In genomic region chr9:119802115-119802514, GRCh38 we compare ENCODE assay signal across 17 cellular contexts.
DNase-seq lines count a peak whose midpoint lies in the region; ATAC-seq and TF ChIP-seq lines count a peak whose summit lies in the region.
"Had no signal": no experiment of that assay in that cellular context is flagged by ENCODE, and none has a peak within 500 bp of the region (broad histone marks: within the 10 kb centered on the region; RNA-seq: fewer than 3 reads in every experiment).

No MANE protein-coding gene starts in this region.

- peak; percentile 40 to 62 for ATAC-seq in gastrocnemius medialis
- no peak for ATAC-seq in HG02938 (IDR thresholded peaks at IDR 0.05; ENCODE audit: unreplicated experiment)
- ATAC-seq: K562 had no signal

- peaks cover 23 to 28% of the 10 kb centered on the region in 2 donors for H3K4me1 ChIP-seq in gastrocnemius medialis
- H3K4me1 ChIP-seq: HAP-1 had no signal

- H3K9me3 Mint-ChIP-seq in activated T-cell treated with anti-CD3 and anti-CD28 coated beads, Interleukin-2, amount 50 U/mL, for 24 hours, result no peaks in the 10 kb centered on the region

- H3K36me3 ChIP-seq in gastrocnemius medialis, result no peaks in the 10 kb centered on the region
- H3K36me3 ChIP-seq: esophagus squamous epithelium, HAP-1, left lung, WERI-Rb-1 had no signal

- no peak overlapping the region for H3K4me3 Mint-ChIP-seq in activated T-cell treated with anti-CD3 and anti-CD28 coated beads, Interleukin-2, amount 50 U/mL, for 24 hours

- in situ Hi-C loops in G401 (cut with HindIII; ENCODE audit: low sequenced_read_pairs), result no loop called here
- in situ Hi-C loops in gastrocnemius medialis (cut with MboI; ENCODE audit: low sequenced_read_pairs in 4 of 4), result loop anchor here in 2 of 4 donors (25.0 kb wide), 1 partner anchor 685 kb away; no protein-coding TSS in a partner anchor

- peak overlapping the region in 1 of 4 donors; percentile 11 for H3K4me3 ChIP-seq in gastrocnemius medialis
- H3K4me3 ChIP-seq: esophagus squamous epithelium, HAP-1, K562, left lung, testis had no signal

- no peaks in the 10 kb centered on the region for H3K9me3 ChIP-seq in gastrocnemius medialis
- H3K9me3 ChIP-seq: esophagus squamous epithelium, HAP-1, left lung, testis had no signal

- H3K36me3 Mint-ChIP-seq in activated T-cell treated with anti-CD3 and anti-CD28 coated beads, Interleukin-2, amount 50 U/mL, for 24 hours (ENCODE audit: low read depth), result no peaks in the 10 kb centered on the region

- intact Hi-C loops in gastrocnemius medialis (cut with DNase I; ENCODE audit: low total_unique reads), result loop anchor here (5.0 to 10.0 kb wide), 3 partner anchors 465 to 783 kb away; partner anchors contain the start of gene CDK5RAP2

- peak overlapping the region; percentile 92 for H3K27ac ChIP-seq in VCaP
- peak overlapping the region; percentile 76 to 90 (median 86) for H3K27ac ChIP-seq in gastrocnemius medialis
- H3K27ac ChIP-seq: left lung, testis, WERI-Rb-1 had no signal

- no peak for TF ChIP-seq CTCF in VCaP (conservative IDR thresholded peaks at IDR 0.05)
- no peak for TF ChIP-seq CTCF in gastrocnemius medialis (IDR thresholded peaks at IDR 0.05 in 4 of 5, conservative IDR thresholded peaks at IDR 0.05 in 1 of 5)

- no peaks in the 10 kb centered on the region for H3K27me3 Mint-ChIP-seq in activated T-cell treated with anti-CD3 and anti-CD28 coated beads, Interleukin-2, amount 50 U/mL, for 24 hours

- no peak for TF ChIP-seq POLR2A in gastrocnemius medialis (IDR thresholded peaks at IDR 0.05)

- DNase-seq in G401 (ENCODE audit: low spot score) (peak; percentile 4), left kidney (ENCODE audit: low read depth, low spot score) (peak; percentile 12), gastrocnemius medialis (no peak), Ammon's horn (ENCODE audit: low spot score) (no peak)
- no peak for DNase-seq in activated T-cell treated with anti-CD3 and anti-CD28 coated beads, Interleukin-2, amount 50 U/mL, for 24 hours
- DNase-seq: activated CD4-positive, alpha-beta T cell treated with anti-CD3 and anti-CD28 coated beads, Interleukin-2, amount 50 U/mL, for 4 hours; central memory CD4-positive, alpha-beta T cell; esophagus squamous epithelium; MM.1S; T-helper 2 cell had no signal

- no peak overlapping the region for H3K27ac Mint-ChIP-seq in activated T-cell treated with anti-CD3 and anti-CD28 coated beads, Interleukin-2, amount 50 U/mL, for 24 hours

- no peaks in the 10 kb centered on the region for H3K4me1 Mint-ChIP-seq in activated T-cell treated with anti-CD3 and anti-CD28 coated beads, Interleukin-2, amount 50 U/mL, for 24 hours (ENCODE audit: low read depth)

- no peaks in the 10 kb centered on the region for H3K27me3 ChIP-seq in gastrocnemius medialis
- H3K27me3 ChIP-seq: esophagus squamous epithelium, left lung, testis had no signal

Comparison
In these comparisons a context has a peak if more than half of its experiments do, and no peak if none do; other contexts are left out.
1. DNase-seq: peak in G401 (single experiment) and left kidney (single experiment); none in gastrocnemius medialis (0 of 2), Ammon's horn (single experiment) and activated T-cell treated with anti-CD3 and anti-CD28 coated beads, Interleukin-2, amount 50 U/mL, for 24 hours (single experiment).